In genomic region chr18:79572848-79573451, GRCh38 we compare ENCODE assay signal across 14 cellular contexts.
"Had no signal": no experiment of that assay in that cellular context is flagged by ENCODE, and none has a peak within 500 bp of the region (broad histone marks: within the 10 kb centered on the region; RNA-seq: fewer than 3 reads in every experiment).

No MANE protein-coding gene starts in this region.

- H3K27ac ChIP-seq: esophagus squamous epithelium, left lung, psoas muscle, SK-N-MC had no signal

- H3K36me3 ChIP-seq: esophagus squamous epithelium, left lung had no signal

- H3K27ac Mint-ChIP-seq: activated CD8-positive, alpha-beta T cell treated with anti-CD3 and anti-CD28 coated beads, Interleukin-2, amount 10 ng/mL, durations not matched to agents 7 days and 5 days; activated naive CD8-positive, alpha-beta T cell; activated T-helper 2 cell treated with anti-CD3 and anti-CD28 coated beads, Interferon-gamma antibody, Interleukin-2, Interleukin-4, amounts not matched to agents 10 μg/mL and 5 μg/mL and 100 μg/mL, durations not matched to agents 14 hours and 24 hours and 36 hours; stimulated activated naive CD8-positive, alpha-beta T cell treated with anti-CD3 and anti-CD28 coated beads, Interleukin-15, Interleukin-2, amounts not matched to agents 100 ng/mL and 50 ng/mL, for 24 hours; T-cell had no signal

- H3K27me3 Mint-ChIP-seq: activated naive CD8-positive, alpha-beta T cell; stimulated activated naive CD8-positive, alpha-beta T cell treated with anti-CD3 and anti-CD28 coated beads, Interleukin-15, Interleukin-2, amounts not matched to agents 100 ng/mL and 50 ng/mL, for 24 hours; T-cell had no signal

- H3K4me3 Mint-ChIP-seq: activated CD8-positive, alpha-beta T cell treated with anti-CD3 and anti-CD28 coated beads, Interleukin-2, amount 10 ng/mL, durations not matched to agents 7 days and 5 days; activated naive CD8-positive, alpha-beta T cell; stimulated activated naive CD8-positive, alpha-beta T cell treated with anti-CD3 and anti-CD28 coated beads, Interleukin-15, Interleukin-2, amounts not matched to agents 100 ng/mL and 50 ng/mL, for 24 hours; T-cell had no signal

- DNase-seq: activated CD4-positive, alpha-beta T cell treated with anti-CD3 and anti-CD28 coated beads for 48 hours; activated CD8-positive, alpha-beta T cell treated with anti-CD3 and anti-CD28 coated beads, Interleukin-2, amount 10 ng/mL, durations not matched to agents 7 days and 5 days; esophagus squamous epithelium; foreskin fibroblast; stimulated activated CD4-positive, alpha-beta T cell treated with anti-CD3 and anti-CD28 coated beads, Interleukin-4, amount 100 ng/mL, for 1 hour; stimulated activated CD8-positive, alpha-beta memory T cell treated with anti-CD3 and anti-CD28 coated beads, Interleukin-4, amount 100 ng/mL, for 48 hours; T1000 had no signal

- H3K36me3 Mint-ChIP-seq: T-cell had no signal

- H3K4me3 ChIP-seq: esophagus squamous epithelium, left lung, psoas muscle, SK-N-MC had no signal

- ATAC-seq: activated CD8-positive, alpha-beta T cell treated with anti-CD3 and anti-CD28 coated beads, Interleukin-2, amount 10 ng/mL, durations not matched to agents 7 days and 5 days; left lung; psoas muscle; T-cell had no signal
